11 cellular contexts compared by ENCODE assay signal in genomic region chr1:167564592-167564991, GRCh38. TPM values are rescaled to one million over a fixed set of nuclear protein-coding genes. Genes with fewer than 3 reads are reported as not detected.
DNase-seq lines count a peak whose midpoint lies in the region; ATAC-seq and TF ChIP-seq lines count a peak whose summit lies in the region.
"Had no signal": no experiment of that assay in that cellular context is flagged by ENCODE, and none has a peak within 500 bp of the region (broad histone marks: within the 10 kb centered on the region; RNA-seq: fewer than 3 reads in every experiment).

No MANE protein-coding gene starts in this region.

- peak; percentile 38 for ATAC-seq in Right ventricle myocardium inferior
- ATAC-seq in upper lobe of right lung: peak; percentile 94
- ATAC-seq in HG02610 (IDR thresholded peaks at IDR 0.05; ENCODE audit: unreplicated experiment): no peak

- no peaks in the 10 kb centered on the region for H3K79me2 ChIP-seq in neural progenitor cell (ENCODE audit: low read depth)

- no peaks in the 10 kb centered on the region for H3K27me3 Mint-ChIP-seq in dendritic cell treated with granulocyte-macrophage colony-stimulating factor and Interleukin-4, amounts not matched to agents 40 ng/mL and 50 ng/mL, for 4 days
- H3K27me3 Mint-ChIP-seq in neural progenitor cell (ENCODE audit: insufficient read depth, low read depth): no peaks in the 10 kb centered on the region

- no peak overlapping the region for H3K9ac ChIP-seq in neural progenitor cell

- in situ Hi-C loops in ACHN (cut with HindIII; ENCODE audit: low pct_ligation_motif_present, low pct_unique_long_range_greater_than_20kb, low sequenced_read_pairs): no loop called here

- H3K4me1 ChIP-seq in right atrium auricular region (no peaks in the 10 kb centered on the region), upper lobe of right lung (peaks cover 4% of the 10 kb centered on the region), neural progenitor cell (no peaks in the 10 kb centered on the region)
- H3K4me1 ChIP-seq: sigmoid colon had no signal

- no peaks in the 10 kb centered on the region for H3K9me3 Mint-ChIP-seq in dendritic cell treated with granulocyte-macrophage colony-stimulating factor and Interleukin-4, amounts not matched to agents 40 ng/mL and 50 ng/mL, for 4 days
- no peaks in the 10 kb centered on the region for H3K9me3 Mint-ChIP-seq in neural progenitor cell
- H3K9me3 Mint-ChIP-seq: activated naive CD4-positive, alpha-beta T cell treated with anti-CD3 and anti-CD28 coated beads for 36 hours had no signal

- H3K4me3 ChIP-seq in right atrium auricular region (no peak overlapping the region), upper lobe of right lung (no peak overlapping the region), neural progenitor cell (no peak overlapping the region)
- H3K4me3 ChIP-seq: sigmoid colon had no signal

- DNase-seq in Right ventricle myocardium inferior (ENCODE audit: missing footprints): no peak
- no peak for DNase-seq in right atrium auricular region (ENCODE audit: low spot score)
- peak; percentile 47 for DNase-seq in NOMO-1 treated with dmso at 0.1 percent for 144 hours (lab: John Stamatoyannopoulos, UW; ENCODE audit: unreplicated experiment)
- DNase-seq in upper lobe of right lung: peak; percentile 77
- no peak for DNase-seq in ACHN
- DNase-seq in neural progenitor cell (ENCODE audit: low spot score): no peak
- DNase-seq: activated naive CD4-positive, alpha-beta T cell treated with anti-CD3 and anti-CD28 coated beads for 36 hours; NCI-H1694 treated with DMSO at 0.1 percent for 48 hours; sigmoid colon had no signal

- no peak overlapping the region for H3K4me2 ChIP-seq in neural progenitor cell

- H3K4me3 Mint-ChIP-seq in dendritic cell treated with granulocyte-macrophage colony-stimulating factor and Interleukin-4, amounts not matched to agents 40 ng/mL and 50 ng/mL, for 4 days: no peak overlapping the region
- no peak overlapping the region for H3K4me3 Mint-ChIP-seq in neural progenitor cell
- H3K4me3 Mint-ChIP-seq: activated naive CD4-positive, alpha-beta T cell treated with anti-CD3 and anti-CD28 coated beads for 36 hours had no signal

- H3K4me1 Mint-ChIP-seq in dendritic cell treated with granulocyte-macrophage colony-stimulating factor and Interleukin-4, amounts not matched to agents 40 ng/mL and 50 ng/mL, for 4 days (ENCODE audit: low read depth): peaks cover 61% of the 10 kb centered on the region
- H3K4me1 Mint-ChIP-seq in neural progenitor cell: peaks cover 19% of the 10 kb centered on the region

- H3K27me3 ChIP-seq in right atrium auricular region (no peaks in the 10 kb centered on the region), upper lobe of right lung (no peaks in the 10 kb centered on the region), neural progenitor cell (no peaks in the 10 kb centered on the region)
- H3K27me3 ChIP-seq: sigmoid colon had no signal

- H2AFZ ChIP-seq in neural progenitor cell (replicated peaks): no peak overlapping the region

- H3K9me3 ChIP-seq in right atrium auricular region: no peaks in the 10 kb centered on the region
- no peaks in the 10 kb centered on the region for H3K9me3 ChIP-seq in upper lobe of right lung
- H3K9me3 ChIP-seq in neural progenitor cell (ENCODE audit: low read depth): no peaks in the 10 kb centered on the region
- H3K9me3 ChIP-seq: sigmoid colon had no signal

- intact Hi-C loops in Right ventricle myocardium inferior (cut with DNase I): no loop called here
- intact Hi-C loops in dendritic cell treated with granulocyte-macrophage colony-stimulating factor and Interleukin-4, amounts not matched to agents 40 ng/mL and 50 ng/mL, for 4 days (cut with micrococcal nuclease): loop anchor here (5.0 kb wide), 3 partner anchors 38 to 123 kb away; partner anchors contain the start of gene RCSD1
- intact Hi-C loops in upper lobe of right lung (cut with DNase I): no loop called here

- no peak for TF ChIP-seq CTCF in right atrium auricular region (IDR thresholded peaks at IDR 0.05)
- TF ChIP-seq CTCF in upper lobe of right lung (IDR thresholded peaks at IDR 0.05): peak; percentile 8
- TF ChIP-seq CTCF in neural progenitor cell (IDR thresholded peaks at IDR 0.05): no peak

- H3K27ac ChIP-seq in right atrium auricular region (no peak overlapping the region), upper lobe of right lung (no peak overlapping the region), neural progenitor cell (no peak overlapping the region)
- H3K27ac ChIP-seq: sigmoid colon had no signal

- H3K27ac Mint-ChIP-seq in dendritic cell treated with granulocyte-macrophage colony-stimulating factor and Interleukin-4, amounts not matched to agents 40 ng/mL and 50 ng/mL, for 4 days: peak overlapping the region; percentile 89
- no peak overlapping the region for H3K27ac Mint-ChIP-seq in neural progenitor cell
- H3K27ac Mint-ChIP-seq: activated naive CD4-positive, alpha-beta T cell treated with anti-CD3 and anti-CD28 coated beads for 36 hours had no signal

- H3F3A ChIP-seq in neural progenitor cell (ENCODE audit: low read depth): no peaks in the 10 kb centered on the region

- H3K36me3 ChIP-seq in right atrium auricular region (no peaks in the 10 kb centered on the region), upper lobe of right lung (no peaks in the 10 kb centered on the region), neural progenitor cell (no peaks in the 10 kb centered on the region)
- H3K36me3 ChIP-seq: sigmoid colon had no signal

- no peaks in the 10 kb centered on the region for H3K36me3 Mint-ChIP-seq in dendritic cell treated with granulocyte-macrophage colony-stimulating factor and Interleukin-4, amounts not matched to agents 40 ng/mL and 50 ng/mL, for 4 days (ENCODE audit: low read depth)
- no peaks in the 10 kb centered on the region for H3K36me3 Mint-ChIP-seq in neural progenitor cell

- H4K20me1 ChIP-seq in neural progenitor cell (ENCODE audit: low read depth): no peaks in the 10 kb centered on the region

RNA-seq across cellular contexts. Expression of gene CREG1, which starts 11.0 kb away (rescaled TPM):
- total RNA-seq in Right ventricle myocardium inferior (78.5 TPM), right atrium auricular region (100 to 1,000 TPM; 127 to 163 TPM), upper lobe of right lung (171 TPM), neural progenitor cell (ENCODE audit: low replicate concordance) (55.6 and 64.2 TPM in 2 replicates)

RNA-seq across cellular contexts. Expression of gene CD247, which starts 46.3 kb away (rescaled TPM):
- total RNA-seq in Right ventricle myocardium inferior: 0.92 TPM
- 1 to 10 TPM in 1 of 2 donors, under 1 TPM in 1; 0.79 to 1.1 TPM for total RNA-seq in right atrium auricular region
- 8.9 TPM for total RNA-seq in upper lobe of right lung
- 1.3 and 1.5 TPM in 2 replicates for total RNA-seq in neural progenitor cell (ENCODE audit: low replicate concordance)

Comparison
In these comparisons a context has a peak if more than half of its experiments do, and no peak if none do; other contexts are left out.
1. DNase-seq: peak in NOMO-1 treated with dmso at 0.1 percent for 144 hours (single experiment) and upper lobe of right lung (single experiment); none in Right ventricle myocardium inferior (single experiment), right atrium auricular region (single experiment), ACHN (single experiment) and neural progenitor cell (single experiment).